In the genomic region with DNA sequence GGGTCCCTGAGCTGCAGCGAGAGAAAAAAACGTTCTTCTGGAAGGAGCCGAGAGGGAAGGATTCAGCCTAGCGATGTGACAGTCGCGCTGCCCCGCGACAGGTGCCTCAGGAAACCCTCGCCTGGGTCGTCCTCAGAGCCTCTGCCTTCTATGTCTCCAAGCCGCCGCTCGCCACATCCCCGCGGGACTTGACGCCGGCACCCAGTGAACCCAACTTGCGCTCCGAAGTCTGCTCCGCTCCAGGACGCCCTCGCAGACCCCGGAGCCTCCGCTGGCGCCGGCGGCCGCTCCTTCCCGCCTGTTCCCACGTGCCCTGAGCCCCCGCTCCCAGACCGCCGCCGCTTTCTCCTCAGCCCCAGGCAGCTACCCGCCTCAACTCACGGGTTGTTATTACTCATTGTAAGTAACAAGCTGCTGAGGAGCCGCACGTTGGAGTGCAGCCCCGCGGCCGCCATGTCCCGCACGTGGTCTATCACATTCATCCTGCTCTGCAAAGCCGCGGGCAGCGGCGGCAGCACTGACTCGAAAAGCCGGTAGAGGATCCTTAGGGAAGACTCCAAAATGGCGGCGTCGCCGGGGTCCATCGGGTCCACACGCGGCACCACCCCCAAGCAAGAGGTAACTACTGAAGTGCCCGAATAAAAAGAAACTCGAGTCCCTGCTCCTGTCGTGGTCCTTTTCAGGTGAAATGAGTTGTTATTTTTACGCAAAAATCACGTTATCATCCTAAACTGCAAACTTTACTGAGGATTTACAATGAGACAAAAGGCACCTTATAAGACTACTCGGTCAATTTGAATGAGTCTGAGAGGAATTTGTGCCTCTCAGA, we compare ENCODE assay signal across 7 cellular contexts. TPM values are rescaled to one million over a fixed set of nuclear protein-coding genes. Genes with fewer than 3 reads are reported as not detected.
DNase-seq lines count a peak whose midpoint lies in the region; ATAC-seq and TF ChIP-seq lines count a peak whose summit lies in the region.

A gene with protein sequence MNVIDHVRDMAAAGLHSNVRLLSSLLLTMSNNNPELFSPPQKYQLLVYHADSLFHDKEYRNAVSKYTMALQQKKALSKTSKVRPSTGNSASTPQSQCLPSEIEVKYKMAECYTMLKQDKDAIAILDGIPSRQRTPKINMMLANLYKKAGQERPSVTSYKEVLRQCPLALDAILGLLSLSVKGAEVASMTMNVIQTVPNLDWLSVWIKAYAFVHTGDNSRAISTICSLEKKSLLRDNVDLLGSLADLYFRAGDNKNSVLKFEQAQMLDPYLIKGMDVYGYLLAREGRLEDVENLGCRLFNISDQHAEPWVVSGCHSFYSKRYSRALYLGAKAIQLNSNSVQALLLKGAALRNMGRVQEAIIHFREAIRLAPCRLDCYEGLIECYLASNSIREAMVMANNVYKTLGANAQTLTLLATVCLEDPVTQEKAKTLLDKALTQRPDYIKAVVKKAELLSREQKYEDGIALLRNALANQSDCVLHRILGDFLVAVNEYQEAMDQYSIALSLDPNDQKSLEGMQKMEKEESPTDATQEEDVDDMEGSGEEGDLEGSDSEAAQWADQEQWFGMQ (minus strand): TSS at position 563 of the 829 bp plus-strand sequence. CDS start 81 bp downstream, at position 482.

- peaks cover 33% of the 10 kb centered on the region for H3K4me1 Mint-ChIP-seq in activated B cell treated with CpG ODN at 0.5 μM for 24 hours

- peak within 1 kb of the TSS; percentile 93 to 94 for H3K4me3 ChIP-seq in cardiac fibroblast (replicated peaks in 1 of 2; ENCODE audit: low read depth in 2 of 2, low read length in 2 of 2)

- ATAC-seq in GM18517 (IDR thresholded peaks at IDR 0.05; ENCODE audit: unreplicated experiment) (peak; percentile 66), HG03159 (IDR thresholded peaks at IDR 0.05; ENCODE audit: unreplicated experiment) (peak; percentile 76), activated B cell treated with CpG ODN at 0.5 μM for 24 hours (ENCODE audit: low read depth) (peak; percentile 94)

- peak within 1 kb of the TSS; percentile 99 for H3K4me3 Mint-ChIP-seq in activated B cell treated with CpG ODN at 0.5 μM for 24 hours

- CTCF ChIA-PET in activated B cell treated with CpG ODN at 0.5 μM for 24 hours (lab: Charles Lee), result interaction anchor here (1.8 kb wide), 1 partner anchor 28 kb away, joined by 8 read pairs; no protein-coding TSS in a partner anchor

- intact Hi-C loops in activated B cell treated with CpG ODN at 0.5 μM for 24 hours (cut with micrococcal nuclease), result loop anchor here (1.0 to 2.0 kb wide), 6 partner anchors 28 to 391 kb away; partner anchors contain the start of genes ATP2A2, C12orf76, RAD9B and VPS29

- no peaks in the 10 kb centered on the region for H3K27me3 Mint-ChIP-seq in activated B cell treated with CpG ODN at 0.5 μM for 24 hours

- DNase-seq in NCI-H345 (lab: John Stamatoyannopoulos, UW) (peak; percentile 90), activated B cell treated with CpG ODN at 0.5 μM for 24 hours (peak; percentile 73), cardiac fibroblast (ENCODE audit: low read depth in 2 of 2) (peak; percentile 95), inferior parietal cortex (ENCODE audit: extremely low spot score) (peak; percentile 94), smooth muscle cell of the brain vasculature (ENCODE audit: low read depth, low spot score) (peak; percentile 83)

- POLR2A ChIA-PET in activated B cell treated with CpG ODN at 0.5 μM for 24 hours (lab: Charles Lee), result interaction anchor here (0.6 to 2.2 kb wide), 8 partner anchors 13 to 123 kb away, joined by 3 to 19 read pairs (median 6); partner anchors contain the start of gene ARPC3

- H3K9me3 Mint-ChIP-seq in activated B cell treated with CpG ODN at 0.5 μM for 24 hours, result no peaks in the 10 kb centered on the region

- H3K27ac Mint-ChIP-seq in activated B cell treated with CpG ODN at 0.5 μM for 24 hours, result peak within 1 kb of the TSS; percentile 99

- no peak for TF ChIP-seq CTCF in activated B cell treated with CpG ODN at 0.5 μM for 24 hours (IDR thresholded peaks at IDR 0.05)
- TF ChIP-seq CTCF in cardiac fibroblast (IDR thresholded peaks at IDR 0.05; ENCODE audit: low read depth, low read length), result no peak

- peaks cover 32% of the 10 kb centered on the region for H3K36me3 Mint-ChIP-seq in activated B cell treated with CpG ODN at 0.5 μM for 24 hours (ENCODE audit: low read depth)

RNA-seq across cellular contexts. Expression of the gene that starts here (rescaled TPM):
- 69.8 and 76.2 TPM in 2 replicates for total RNA-seq in activated B cell treated with CpG ODN at 0.5 μM for 24 hours

Comparison
In these comparisons a context has a peak if more than half of its experiments do, and no peak if none do; other contexts are left out.
1. Peak in every context shown above with its lines: DNase-seq, ATAC-seq and H3K4me3 ChIP-seq.